1 cellular context compared by ENCODE assay signal in genomic region chr10:23980054-23980453, GRCh38.
A peak's percentile ranks its signal among the peaks of the same experiment; 100 is the strongest.
TF ChIP-seq lines count a peak whose summit lies in the region.

No MANE protein-coding gene starts in this region.

TF ChIP-seq in HEK293, 187 proteins besides CTCF, POLR2A, EP300 and RAD21 (continued from another document and continues in another):
- TF ChIP-seq PRDM4 (tag by site-specific recombination; IDR thresholded peaks at IDR 0.05) (no peak), ZNF280D (tag by site-specific recombination; IDR thresholded peaks at IDR 0.05) (no peak), TSHZ1 (tag by site-specific recombination; IDR thresholded peaks at IDR 0.05; ENCODE audit: borderline replicate concordance) (peak; percentile 89; the same call in 1 of the 2 replicates), BCL11B (tag by site-specific recombination; IDR thresholded peaks at IDR 0.05; ENCODE audit: low read depth) (no peak), TCF7L2 (IDR thresholded peaks at IDR 0.05; ENCODE audit: borderline replicate concordance, low read depth, low read length) (peak; percentile 76; the same call in 1 of the 2 replicates), TRIM28 (IDR thresholded peaks at IDR 0.05; ENCODE audit: borderline replicate concordance, low read length) (0 out of 2 replicates have a peak, but pooled peaks have one; percentile 13), ZNF18 (tag by site-specific recombination; IDR thresholded peaks at IDR 0.05) (peak; percentile 14; the same call in 1 of the 2 replicates), KLF16 (tag by site-specific recombination; IDR thresholded peaks at IDR 0.05) (no peak), SP2 (tag by site-specific recombination; IDR thresholded peaks at IDR 0.05) (no peak), SALL2 (tag by site-specific recombination; IDR thresholded peaks at IDR 0.05; ENCODE audit: borderline replicate concordance) (no peak), ZNF366 (tag by site-specific recombination; conservative IDR thresholded peaks at IDR 0.05) (peak; percentile 66), ZNF292 (tag by site-specific recombination; IDR thresholded peaks at IDR 0.05; ENCODE audit: borderline replicate concordance, low read depth) (no peak), PBX3 (CRISPR knock-in tag; IDR thresholded peaks at IDR 0.05) (no peak), SCRT2 (tag by site-specific recombination; IDR thresholded peaks at IDR 0.05) (no peak), ZNF585B (tag by site-specific recombination; IDR thresholded peaks at IDR 0.05) (no peak), ZFP41 (tag by site-specific recombination; IDR thresholded peaks at IDR 0.05; ENCODE audit: borderline replicate concordance) (no peak), KLF17 (tag by site-specific recombination; IDR thresholded peaks at IDR 0.05) (peak; percentile 81; the same call in 1 of the 2 replicates), FEZF1 (tag by site-specific recombination; IDR thresholded peaks at IDR 0.05) (peak; percentile 30; the same call in 1 of the 2 replicates), GLI2 (tag by site-specific recombination; IDR thresholded peaks at IDR 0.05; ENCODE audit: borderline replicate concordance, low read depth) (no peak), ZBTB17 (tag by site-specific recombination; IDR thresholded peaks at IDR 0.05) (peak; percentile 78), ZNF629 (tag by site-specific recombination; IDR thresholded peaks at IDR 0.05) (peak; percentile 80), ZNF37A (tag by site-specific recombination; IDR thresholded peaks at IDR 0.05) (no peak), ZFHX2 (tag by site-specific recombination; conservative IDR thresholded peaks at IDR 0.05) (no peak), KLF7 (tag by site-specific recombination; IDR thresholded peaks at IDR 0.05; ENCODE audit: borderline replicate concordance) (no peak), ZEB2 (tag by site-specific recombination; IDR thresholded peaks at IDR 0.05) (peak; percentile 32; the same call in 1 of the 2 replicates), ELK4 (IDR thresholded peaks at IDR 0.05; ENCODE audit: borderline replicate concordance, low read depth, low read length) (no peak), ZNF274 (IDR thresholded peaks at IDR 0.05; ENCODE audit: low read length) (no peak), ZNF274 (tag by site-specific recombination; IDR thresholded peaks at IDR 0.05; ENCODE audit: borderline replicate concordance) (no peak), REPIN1 (tag by site-specific recombination; IDR thresholded peaks at IDR 0.05; ENCODE audit: low read depth) (no peak), PATZ1 (tag by site-specific recombination; IDR thresholded peaks at IDR 0.05) (peak; percentile 62; the same call in 1 of the 2 replicates), ZNF24 (tag by site-specific recombination; IDR thresholded peaks at IDR 0.05) (no peak), ZNF398 (tag by site-specific recombination; IDR thresholded peaks at IDR 0.05) (no peak), ZNF324 (tag by site-specific recombination; IDR thresholded peaks at IDR 0.05) (no peak), PRDM10 (tag by site-specific recombination; IDR thresholded peaks at IDR 0.05) (peak; percentile 96)
